Comparison of ENCODE assay signal across 8 cellular contexts in genomic region chr7:43729924-43730248, GRCh38.
A peak's percentile ranks its signal among the peaks of the same experiment; 100 is the strongest.
DNase-seq lines count a peak whose midpoint lies in the region; ATAC-seq, FAIRE-seq and TF ChIP-seq lines count a peak whose summit lies in the region.

No MANE protein-coding gene starts in this region.

- no peaks in the 10 kb centered on the region for H3K9me3 ChIP-seq in muscle layer of colon (ENCODE audit: low read length)

- no peaks in the 10 kb centered on the region for H3K9me3 Mint-ChIP-seq in central memory CD8-positive, alpha-beta T cell

- FAIRE-seq in D721Med (lab: Jason Lieb, UNC): no peak

- no peaks in the 10 kb centered on the region for H3K27me3 ChIP-seq in muscle layer of colon (ENCODE audit: control insufficient read depth in 1 of 2, insufficient read depth in 2 of 2, low read length in 2 of 2)

- peak; percentile 7 for ATAC-seq in GM18909 (IDR thresholded peaks at IDR 0.05; ENCODE audit: poor library complexity, unreplicated experiment)
- ATAC-seq in HG03565 (IDR thresholded peaks at IDR 0.05; ENCODE audit: unreplicated experiment): peak; percentile 17
- peak; percentile 14 for ATAC-seq in central memory CD8-positive, alpha-beta T cell (replicated peaks; ENCODE audit: extremely low read depth, poor library complexity, severe bottlenecking)

- peak overlapping the region; percentile 92 for H3K4me3 Mint-ChIP-seq in central memory CD8-positive, alpha-beta T cell

- peak overlapping the region; percentile 75 for H3K9ac ChIP-seq in muscle layer of colon (ENCODE audit: low read length)

- no peaks in the 10 kb centered on the region for H3K36me3 ChIP-seq in muscle layer of colon (ENCODE audit: insufficient read depth, low read length)

- peaks cover 15% of the 10 kb centered on the region for H3K4me1 ChIP-seq in muscle layer of colon (ENCODE audit: insufficient read depth, low read length)

- TF ChIP-seq CTCF in D721Med (IDR thresholded peaks at IDR 0.05; ENCODE audit: insufficient read depth, missing control alignments): no peak

- no peaks in the 10 kb centered on the region for H3K27me3 Mint-ChIP-seq in central memory CD8-positive, alpha-beta T cell

- DNase-seq in central memory CD8-positive, alpha-beta T cell (ENCODE audit: low spot score in 2 of 2): no peak
- DNase-seq in NCI-H526 (lab: John Stamatoyannopoulos, UW): no peak
- no peak for DNase-seq in D721Med (ENCODE audit: insufficient read length, low spot score)
- no peak for DNase-seq in hypothalamus (lab: John Stamatoyannopoulos, UW)
- DNase-seq in GF-D8 (lab: John Stamatoyannopoulos, UW): no peak

- H3K36me3 Mint-ChIP-seq in central memory CD8-positive, alpha-beta T cell (ENCODE audit: insufficient read depth): peaks cover 2% of the 10 kb centered on the region

- peak overlapping the region; percentile 81 to 83 for H3K4me3 ChIP-seq in muscle layer of colon (ENCODE audit: low read depth in 1 of 2, low read length in 2 of 2)

- H3K27ac ChIP-seq in muscle layer of colon (ENCODE audit: low read depth, low read length): peak overlapping the region; percentile 73

- H3K4me1 Mint-ChIP-seq in central memory CD8-positive, alpha-beta T cell: peaks cover 33% of the 10 kb centered on the region

- H3K27ac Mint-ChIP-seq in central memory CD8-positive, alpha-beta T cell (ENCODE audit: low read depth): peak overlapping the region; percentile 65
